ENCODE assay signal across 17 cellular contexts in genomic region chr9:130480673-130481072, GRCh38. TPM values are rescaled to one million over a fixed set of nuclear protein-coding genes. Genes with fewer than 3 reads are reported as not detected.
DNase-seq lines count a peak whose midpoint lies in the region; ATAC-seq, FAIRE-seq and TF ChIP-seq lines count a peak whose summit lies in the region.
"Had no signal": no experiment of that assay in that cellular context is flagged by ENCODE, and none has a peak within 500 bp of the region (broad histone marks: within the 10 kb centered on the region; RNA-seq: fewer than 3 reads in every experiment).

No MANE protein-coding gene starts in this region.

- peak in 1 of 2 experiments; percentile 36 for DNase-seq in A549 (ENCODE audit: low read depth in 1 of 2, low spot score in 1 of 2)
- DNase-seq in LNCaP clone FGC (ENCODE audit: low read depth) = no peak
- no peak for DNase-seq in chondrocyte (ENCODE audit: low spot score)
- DNase-seq in kidney epithelial cell (ENCODE audit: low read depth) = no peak
- DNase-seq in amniotic stem cell (lab: John Stamatoyannopoulos, UW) = no peak
- DNase-seq in HK-2 (ENCODE audit: unreplicated experiment) = no peak
- no peak for DNase-seq in NK-92 (lab: John Stamatoyannopoulos, UW; ENCODE audit: unreplicated experiment)
- DNase-seq: ACHN; activated T-cell treated with anti-CD3 and anti-CD28 coated beads, Interleukin-2, amount 50 U/mL, for 4 hours; heart right ventricle; MG63; NCI-H2081 treated with DMSO at 0.1 percent for 48 hours; NCI-H82; ovary had no signal

- H3K4me3 Mint-ChIP-seq in chondrocyte (ENCODE audit: unreplicated experiment) = no peak overlapping the region
- H3K4me3 Mint-ChIP-seq: activated T-cell treated with anti-CD3 and anti-CD28 coated beads, Interleukin-2, amount 50 U/mL, for 4 hours; memory B cell had no signal

- no peak for TF ChIP-seq EP300 in A549 (IDR thresholded peaks at IDR 0.05)

- no peak for FAIRE-seq in A549 (lab: Jason Lieb, UNC)
- FAIRE-seq: D721Med had no signal

- TF ChIP-seq CTCF in A549 (IDR thresholded peaks at IDR 0.05) (no peak), LNCaP clone FGC (IDR thresholded peaks at IDR 0.05; ENCODE audit: control insufficient read depth, extremely low read depth, insufficient read depth) (peak; percentile 21; the same call in 1 of the 2 replicates), chondrocyte (IDR thresholded peaks at IDR 0.05) (peak; percentile 39), kidney epithelial cell (IDR thresholded peaks at IDR 0.05; ENCODE audit: insufficient read depth, low read length, poor library complexity, severe bottlenecking) (peak; percentile 21)

- no peak overlapping the region for H3K27ac Mint-ChIP-seq in chondrocyte (ENCODE audit: unreplicated experiment)
- H3K27ac Mint-ChIP-seq: memory B cell had no signal

- no peak overlapping the region for H3K4me2 ChIP-seq in A549

- 75% methylated on average over 13 of the region's 16 CpGs for WGBS in A549 (ENCODE audit: missing lambda C conversion rate)

- H3K9me3 Mint-ChIP-seq in chondrocyte (ENCODE audit: low read depth) = no peaks in the 10 kb centered on the region
- H3K9me3 Mint-ChIP-seq: activated T-cell treated with anti-CD3 and anti-CD28 coated beads, Interleukin-2, amount 50 U/mL, for 4 hours; memory B cell had no signal

- POLR2A ChIA-PET in A549 (lab: Yijun Ruan, JAX) = no interaction called here

- H3K27me3 ChIP-seq in kidney epithelial cell (ENCODE audit: control insufficient read depth, insufficient read depth, low read length) = peaks cover 47% of the 10 kb centered on the region
- H3K27me3 ChIP-seq: MG63, ovary had no signal

- no peak overlapping the region for H3K4me3 ChIP-seq in A549
- no peak overlapping the region for H3K4me3 ChIP-seq in LNCaP clone FGC (ENCODE audit: low read depth, low read length)
- no peak overlapping the region for H3K4me3 ChIP-seq in kidney epithelial cell (ENCODE audit: low read depth, low read length)
- H3K4me3 ChIP-seq: heart right ventricle, MG63, ovary had no signal

- no peak for TF ChIP-seq POLR2A in A549 (IDR thresholded peaks at IDR 0.05; ENCODE audit: low read length)

- ATAC-seq in A549 (peak; percentile 38 to 76; a peak in 3 of 6 replicates), HG03432 (IDR thresholded peaks at IDR 0.05; ENCODE audit: unreplicated experiment) (no peak)
- ATAC-seq: activated T-cell treated with anti-CD3 and anti-CD28 coated beads, Interleukin-2, amount 50 U/mL, for 4 hours had no signal

- no peaks in the 10 kb centered on the region for H3K36me3 ChIP-seq in kidney epithelial cell (ENCODE audit: control insufficient read depth, insufficient read depth, low read length)
- H3K36me3 ChIP-seq: ovary had no signal

- H3K4me1 ChIP-seq in A549 = no peaks in the 10 kb centered on the region
- H3K4me1 ChIP-seq: heart right ventricle had no signal

- no peaks in the 10 kb centered on the region for H3K9me3 ChIP-seq in A549
- H3K9me3 ChIP-seq: heart right ventricle, MG63, ovary had no signal

- CTCF ChIA-PET in A549 (lab: Yijun Ruan, JAX) = interaction anchor here (1.5 to 1.6 kb wide), 2 partner anchors 13 to 34 kb away, joined by 3 to 4 read pairs; no protein-coding TSS in a partner anchor

- no peaks in the 10 kb centered on the region for H3K27me3 Mint-ChIP-seq in chondrocyte (ENCODE audit: low read depth)

- no peak overlapping the region for H3K27ac ChIP-seq in A549
- H3K27ac ChIP-seq: heart right ventricle, ovary had no signal

- H3K4me1 Mint-ChIP-seq in chondrocyte (ENCODE audit: low read depth) = no peaks in the 10 kb centered on the region
- H3K4me1 Mint-ChIP-seq: memory B cell had no signal

- H3K36me3 Mint-ChIP-seq in chondrocyte (ENCODE audit: low read depth) = peaks cover 20% of the 10 kb centered on the region
- H3K36me3 Mint-ChIP-seq: memory B cell had no signal

- peak in 1 of 2 experiments; percentile 41; a peak in 2 of 5 replicates for TF ChIP-seq RAD21 in A549 (conservative IDR thresholded peaks at IDR 0.05 in 1 of 2, IDR thresholded peaks at IDR 0.05 in 1 of 2)

TF ChIP-seq in A549, 52 proteins besides CTCF, POLR2A, EP300 and RAD21:
- TF ChIP-seq HOXB5 (CRISPR knock-in tag; IDR thresholded peaks at IDR 0.05) (no peak), E2F6 (IDR thresholded peaks at IDR 0.05; ENCODE audit: borderline replicate concordance, low read depth) (no peak), CBX8 (IDR thresholded peaks at IDR 0.05) (no peak), EHF (CRISPR knock-in tag; IDR thresholded peaks at IDR 0.05) (no peak), RARB (CRISPR knock-in tag; IDR thresholded peaks at IDR 0.05) (no peak), EHMT2 (IDR thresholded peaks at IDR 0.05; ENCODE audit: low read depth) (no peak), HDAC2 (IDR thresholded peaks at IDR 0.05) (no peak), HEYL (CRISPR knock-in tag; IDR thresholded peaks at IDR 0.05) (no peak), SMC3 (IDR thresholded peaks at IDR 0.05) (no peak)

RNA-seq across cellular contexts. Expression of gene ASS1, which starts 35.9 kb away (rescaled TPM):
- 32.5 and 36.9 TPM in 2 replicates for polyA plus RNA-seq in A549 (2011; rRNA removed)
- polyA plus RNA-seq in A549 (2012; cell fraction: cytosol; rRNA removed) = 13.7 and 16.0 TPM in 2 replicates
- 8.3 and 11.0 TPM in 2 replicates for polyA plus RNA-seq in A549 (2012; cell fraction: nucleus; rRNA removed)
- 11.3 to 12.9 TPM (median 11.8 TPM) in 3 replicates for polyA plus RNA-seq in A549 (2017; fragmentation: RNase III; extraction: RNeasy Plus Mini Kit Qiagen cat#74134 plus additional on column Dnase treatment)
- polyA minus RNA-seq in A549 (2011; rRNA and poly(A)+ RNA removed) = 17.1 and 24.9 TPM in 2 replicates
- 193 to 202 TPM (median 194 TPM) in 3 replicates for total RNA-seq in chondrocyte
- 45.6 and 50.8 TPM in 2 replicates for total RNA-seq in kidney epithelial cell
